23 cellular contexts compared by ENCODE assay signal in genomic region chr19:31279436-31279765, GRCh38.
DNase-seq lines count a peak whose midpoint lies in the region; ATAC-seq, FAIRE-seq and TF ChIP-seq lines count a peak whose summit lies in the region.
"Had no signal": no experiment of that assay in that cellular context is flagged by ENCODE, and none has a peak within 500 bp of the region (broad histone marks: within the 10 kb centered on the region; RNA-seq: fewer than 3 reads in every experiment).

No MANE protein-coding gene starts in this region.

- H3K9me3 ChIP-seq in left lung (no peaks in the 10 kb centered on the region), sigmoid colon (no peaks in the 10 kb centered on the region)
- H3K9me3 ChIP-seq: BLaER1 had no signal

- H3K4me3 ChIP-seq in left lung (no peak overlapping the region), sigmoid colon (no peak overlapping the region)
- H3K4me3 ChIP-seq: BLaER1, GM23248 had no signal

- peaks cover 0 to 30% of the 10 kb centered on the region in 2 donors for H3K36me3 ChIP-seq in left lung
- peaks cover 0 to 28% (median 20%) of the 10 kb centered on the region in 4 donors for H3K36me3 ChIP-seq in sigmoid colon

- H3K4me1 ChIP-seq in left lung, result no peaks in the 10 kb centered on the region
- peaks cover 0 to 44% (median 26%) of the 10 kb centered on the region in 4 donors for H3K4me1 ChIP-seq in sigmoid colon
- H3K4me1 ChIP-seq: BLaER1 had no signal

- DNase-seq in cardiac septum (ENCODE audit: low spot score) (peak; percentile 78), Right ventricle myocardium superior (no peak), left lung (peak; percentile 15 to 65), sigmoid colon (peak; percentile 52), KG1 (lab: John Stamatoyannopoulos, UW) (no peak), frontal cortex (ENCODE audit: low spot score in 2 of 2) (no peak), anterior cingulate cortex (lab: John Stamatoyannopoulos, UW) (no peak)
- DNase-seq: Calu3; CD4-positive, alpha-beta memory T cell; COR-L47; DMS53; DMS79 treated with DMSO at 0.1 percent for 48 hours; GF-D8; GM23248; H7 had no signal

- WGBS in sigmoid colon, 2 donors, result 93 to 94% methylated on average over 16 of the region's 16 CpGs

- intact Hi-C loops in cardiac septum (cut with DNase I), result no loop called here
- intact Hi-C loops in Right ventricle myocardium superior (cut with DNase I), result no loop called here
- intact Hi-C loops in left lung (cut with DNase I), result no loop called here
- intact Hi-C loops in sigmoid colon (cut with DNase I), result no loop called here

- ATAC-seq in Right ventricle myocardium superior (ENCODE audit: poor library complexity) (no peak), left lung (no peak)
- ATAC-seq: HCT116 had no signal

- TF ChIP-seq CTCF in C4-2B (conservative IDR thresholded peaks at IDR 0.05), result no peak
- no peak for TF ChIP-seq CTCF in left lung (IDR thresholded peaks at IDR 0.05)
- TF ChIP-seq CTCF in sigmoid colon (IDR thresholded peaks at IDR 0.05), result no peak

- no peak for TF ChIP-seq EP300 in sigmoid colon (IDR thresholded peaks at IDR 0.05)

- H3K27ac ChIP-seq in C4-2B, result peak overlapping the region; percentile 22; the same call in 1 of the 2 replicates
- no peak overlapping the region for H3K27ac ChIP-seq in left lung
- H3K27ac ChIP-seq in sigmoid colon, result no peak overlapping the region
- H3K27ac ChIP-seq: 22Rv1, BLaER1, GM23248 had no signal

- no peak for TF ChIP-seq POLR2A in sigmoid colon (IDR thresholded peaks at IDR 0.05)

- no peak for FAIRE-seq in frontal cortex (lab: Jason Lieb, UNC)
- FAIRE-seq: A204.1, GM12891, GM18507, H1 had no signal

- H3K27me3 ChIP-seq in left lung, result no peaks in the 10 kb centered on the region
- no peaks in the 10 kb centered on the region for H3K27me3 ChIP-seq in sigmoid colon
- H3K27me3 ChIP-seq: BLaER1 had no signal

Comparison
In these comparisons a context has a peak if more than half of its experiments do, and no peak if none do; other contexts are left out.
1. DNase-seq: peak in cardiac septum (single experiment), left lung (2 of 2) and sigmoid colon (single experiment); none in Right ventricle myocardium superior (single experiment), KG1 (single experiment), frontal cortex (0 of 2) and anterior cingulate cortex (0 of 58).